Comparison of ENCODE assay signal across 1 cellular context in genomic region chr15:89829616-89830440, GRCh38.
TF ChIP-seq lines count a peak whose summit lies in the region.

No MANE protein-coding gene starts in this region.

TF ChIP-seq in HEK293, 187 proteins besides CTCF, POLR2A, EP300 and RAD21 (continued from another document):
- TF ChIP-seq ZNF302 (tag by site-specific recombination; IDR thresholded peaks at IDR 0.05; ENCODE audit: low read depth) (no peak), ZNF670 (tag by site-specific recombination; IDR thresholded peaks at IDR 0.05; ENCODE audit: low read depth) (no peak), ZNF211 (tag by site-specific recombination; IDR thresholded peaks at IDR 0.05; ENCODE audit: low read depth) (no peak), ZNF629 (tag by site-specific recombination; IDR thresholded peaks at IDR 0.05) (no peak), YY2 (tag by site-specific recombination; IDR thresholded peaks at IDR 0.05) (no peak), RBAK (tag by site-specific recombination; IDR thresholded peaks at IDR 0.05) (no peak), ZNF707 (tag by site-specific recombination; IDR thresholded peaks at IDR 0.05) (no peak)
- TF ChIP-seq, protein P1, sequence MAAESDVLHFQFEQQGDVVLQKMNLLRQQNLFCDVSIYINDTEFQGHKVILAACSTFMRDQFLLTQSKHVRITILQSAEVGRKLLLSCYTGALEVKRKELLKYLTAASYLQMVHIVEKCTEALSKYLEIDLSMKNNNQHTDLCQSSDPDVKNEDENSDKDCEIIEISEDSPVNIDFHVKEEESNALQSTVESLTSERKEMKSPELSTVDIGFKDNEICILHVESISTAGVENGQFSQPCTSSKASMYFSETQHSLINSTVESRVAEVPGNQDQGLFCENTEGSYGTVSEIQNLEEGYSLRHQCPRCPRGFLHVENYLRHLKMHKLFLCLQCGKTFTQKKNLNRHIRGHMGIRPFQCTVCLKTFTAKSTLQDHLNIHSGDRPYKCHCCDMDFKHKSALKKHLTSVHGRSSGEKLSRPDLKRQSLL (tag by site-specific recombination; IDR thresholded peaks at IDR 0.05): no peak
TF ChIP-seq in HEK293: peak in this region for 2.
